ENCODE assay signal across 2 cellular contexts in the genomic region with DNA sequence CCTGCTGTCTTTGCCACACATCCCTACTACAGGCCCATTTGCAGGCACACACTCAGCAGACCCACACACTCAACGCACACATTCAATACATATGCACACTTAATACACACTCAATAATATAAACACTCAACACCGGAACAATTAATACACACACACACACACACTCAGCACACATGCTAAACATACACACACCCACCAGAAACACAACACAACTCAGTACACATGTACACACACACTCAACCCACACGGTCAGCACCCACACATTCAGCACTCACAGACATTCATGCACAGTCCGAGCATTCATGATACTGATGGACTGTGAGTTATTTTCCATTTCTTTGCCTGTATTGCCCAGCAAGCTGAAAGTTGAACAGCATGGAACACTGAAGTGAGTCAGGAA.
A peak's percentile ranks its signal among the peaks of the same experiment; 100 is the strongest.
TF ChIP-seq lines count a peak whose summit lies in the region.

No MANE protein-coding gene starts in this region.

TF ChIP-seq in HEK293, 187 proteins besides CTCF, POLR2A, EP300 and RAD21 (continued from another document):
- TF ChIP-seq PRDM4 (tag by site-specific recombination; IDR thresholded peaks at IDR 0.05) (no peak), SP2 (tag by site-specific recombination; IDR thresholded peaks at IDR 0.05) (no peak), EGR2 (tag by site-specific recombination; IDR thresholded peaks at IDR 0.05; ENCODE audit: low read depth) (peak; percentile 98), ZNF266 (tag by site-specific recombination; IDR thresholded peaks at IDR 0.05; ENCODE audit: low read depth) (no peak), ELK4 (IDR thresholded peaks at IDR 0.05; ENCODE audit: borderline replicate concordance, low read depth, low read length) (no peak), ZFHX2 (tag by site-specific recombination; conservative IDR thresholded peaks at IDR 0.05) (peak; percentile 97)

TF ChIP-seq in IMR-90, 13 proteins besides CTCF, POLR2A, EP300 and RAD21 (continued from another document):
- no peak for TF ChIP-seq ELK1 (IDR thresholded peaks at IDR 0.05; ENCODE audit: borderline replicate concordance, low read depth, low read length)
- TF ChIP-seq CEBPB (IDR thresholded peaks at IDR 0.05; ENCODE audit: low read depth, low read length), result no peak
- TF ChIP-seq MAZ (IDR thresholded peaks at IDR 0.05; ENCODE audit: borderline replicate concordance, low read depth, low read length), result no peak
- TF ChIP-seq, protein P1, sequence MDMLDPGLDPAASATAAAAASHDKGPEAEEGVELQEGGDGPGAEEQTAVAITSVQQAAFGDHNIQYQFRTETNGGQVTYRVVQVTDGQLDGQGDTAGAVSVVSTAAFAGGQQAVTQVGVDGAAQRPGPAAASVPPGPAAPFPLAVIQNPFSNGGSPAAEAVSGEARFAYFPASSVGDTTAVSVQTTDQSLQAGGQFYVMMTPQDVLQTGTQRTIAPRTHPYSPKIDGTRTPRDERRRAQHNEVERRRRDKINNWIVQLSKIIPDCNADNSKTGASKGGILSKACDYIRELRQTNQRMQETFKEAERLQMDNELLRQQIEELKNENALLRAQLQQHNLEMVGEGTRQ (IDR thresholded peaks at IDR 0.05; ENCODE audit: low read depth, low read length), result no peak
- no peak for TF ChIP-seq MXI1 (IDR thresholded peaks at IDR 0.05; ENCODE audit: borderline replicate concordance, low read depth, low read length)
- no peak for TF ChIP-seq RFX5 (IDR thresholded peaks at IDR 0.05; ENCODE audit: low read depth, low read length)
- no peak for TF ChIP-seq RCOR1 (IDR thresholded peaks at IDR 0.05; ENCODE audit: insufficient replicate concordance, low read length)
- TF ChIP-seq SMC3 (IDR thresholded peaks at IDR 0.05; ENCODE audit: low read depth, low read length), result no peak
- TF ChIP-seq BHLHE40 (IDR thresholded peaks at IDR 0.05; ENCODE audit: low read depth, low read length), result no peak
- TF ChIP-seq NFE2L2 (IDR thresholded peaks at IDR 0.05; ENCODE audit: low read depth, low read length), result no peak
